In genomic region chr2:59789523-59789922, GRCh38 we compare ENCODE assay signal across 17 cellular contexts.
DNase-seq lines count a peak whose midpoint lies in the region; ATAC-seq and TF ChIP-seq lines count a peak whose summit lies in the region.
"Had no signal": no experiment of that assay in that cellular context is flagged by ENCODE, and none has a peak within 500 bp of the region (broad histone marks: within the 10 kb centered on the region; RNA-seq: fewer than 3 reads in every experiment).

No MANE protein-coding gene starts in this region.

- WGBS in GM23248 (ENCODE audit: low coverage in 1 of 2, low lambda C conversion rate in 2 of 2, missing lambda C conversion rate in 2 of 2), 2 experiments, result 0 to 4% methylated on average over 2 of the region's 2 CpGs

- TF ChIP-seq CTCF in kidney epithelial cell (IDR thresholded peaks at IDR 0.05; ENCODE audit: insufficient read depth, low read length, poor library complexity, severe bottlenecking), result peak; percentile 20

- no peaks in the 10 kb centered on the region for H4K20me1 ChIP-seq in GM23248 (ENCODE audit: insufficient read depth)

- no peaks in the 10 kb centered on the region for H3F3A ChIP-seq in GM23248 (ENCODE audit: insufficient read depth)

- H3K9me2 ChIP-seq in GM23248 (ENCODE audit: insufficient read depth), result no peaks in the 10 kb centered on the region

- H3K27me3 ChIP-seq in GM23248 (replicated peaks; ENCODE audit: insufficient read depth) (no peaks in the 10 kb centered on the region), kidney epithelial cell (ENCODE audit: control insufficient read depth, insufficient read depth, low read length) (no peaks in the 10 kb centered on the region)
- H3K27me3 ChIP-seq: Peyer's patch had no signal

- DNase-seq in GM23248 (peak; percentile 33), RKO (ENCODE audit: low spot score) (peak; percentile 7), kidney epithelial cell (ENCODE audit: low read depth) (no peak), NCI-H1048 (lab: John Stamatoyannopoulos, UW) (no peak)
- DNase-seq: CD8-positive, alpha-beta T cell; DMS79; NCI-H1105 treated with DMSO at 0.1 percent for 48 hours; NCI-H1694 treated with DMSO at 0.1 percent for 48 hours; NCI-H2107; NCI-H2227 treated with DMSO at 0.1 percent for 48 hours; NCI-H524 treated with DMSO at 0.1 percent for 48 hours; Peyer's patch; Right ventricle myocardium superior had no signal

- ATAC-seq in HG02678 (IDR thresholded peaks at IDR 0.05; ENCODE audit: unreplicated experiment) (no peak), GM18519 (IDR thresholded peaks at IDR 0.05; ENCODE audit: low FRiP score, unreplicated experiment) (no peak), HG03045 (IDR thresholded peaks at IDR 0.05; ENCODE audit: unreplicated experiment) (no peak)
- ATAC-seq: CD8-positive, alpha-beta T cell had no signal

- H3K4me3 ChIP-seq in GM23248 (no peak overlapping the region), kidney epithelial cell (ENCODE audit: low read depth, low read length) (no peak overlapping the region)
- H3K4me3 ChIP-seq: Peyer's patch, SK-N-MC had no signal

- H3K9me3 ChIP-seq in GM23248 (ENCODE audit: low read depth), result no peaks in the 10 kb centered on the region
- H3K9me3 ChIP-seq: Peyer's patch had no signal

- H3K9ac ChIP-seq in GM23248, result no peak overlapping the region

- H3K27ac ChIP-seq in GM23248, result no peak overlapping the region
- H3K27ac ChIP-seq: Peyer's patch, SK-N-MC had no signal

- H2AFZ ChIP-seq in GM23248, result no peak overlapping the region

- in situ Hi-C loops in GM23248 (cut with MboI), result no loop called here

- no peaks in the 10 kb centered on the region for H3K79me2 ChIP-seq in GM23248 (ENCODE audit: insufficient read depth)

- H3K36me3 ChIP-seq in GM23248 (ENCODE audit: low read depth) (no peaks in the 10 kb centered on the region), kidney epithelial cell (ENCODE audit: control insufficient read depth, insufficient read depth, low read length) (no peaks in the 10 kb centered on the region)
- H3K36me3 ChIP-seq: Peyer's patch had no signal

- no peak overlapping the region for H3K4me2 ChIP-seq in GM23248 (ENCODE audit: unreplicated experiment)

- no peaks in the 10 kb centered on the region for H3K4me1 ChIP-seq in GM23248 (ENCODE audit: insufficient read depth)
- H3K4me1 ChIP-seq: Peyer's patch had no signal

Comparison
In these comparisons a context has a peak if more than half of its experiments do, and no peak if none do; other contexts are left out.
1. DNase-seq: peak in GM23248 (single experiment) and RKO (single experiment); none in kidney epithelial cell (single experiment) and NCI-H1048 (single experiment).